ENCODE assay signal across 1 cellular context in the genomic region with DNA sequence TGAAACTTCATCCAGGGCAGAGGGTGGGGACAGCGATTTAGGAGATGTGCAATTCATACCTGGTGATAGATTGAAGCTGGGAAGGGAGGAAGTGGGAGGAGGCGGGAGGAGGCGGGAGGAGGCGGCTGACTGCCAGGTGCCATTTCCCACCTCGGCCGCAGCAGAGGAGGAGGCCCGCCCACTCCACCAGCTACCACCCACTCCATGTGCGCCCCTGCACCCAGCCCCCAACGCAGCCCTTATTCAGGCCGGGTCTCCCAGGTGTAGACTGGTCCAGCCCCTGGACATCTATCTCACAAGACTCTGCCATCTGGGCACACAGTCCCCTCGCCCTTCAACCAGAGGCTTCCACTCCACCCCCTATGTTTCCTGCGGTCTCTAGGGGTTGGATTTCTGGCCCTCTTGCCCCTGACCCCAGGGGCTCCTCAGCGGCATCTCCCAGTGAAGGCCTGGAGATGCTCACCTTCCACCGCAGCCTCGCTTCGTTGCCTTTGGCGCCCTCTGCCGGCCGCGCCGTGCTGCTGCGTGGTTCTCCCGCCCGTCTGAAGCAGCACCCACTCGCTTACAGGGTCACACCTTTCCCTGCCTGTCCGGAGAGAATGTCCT.
A peak's percentile ranks its signal among the peaks of the same experiment; 100 is the strongest.
TF ChIP-seq lines count a peak whose summit lies in the region.

No MANE protein-coding gene starts in this region.

TF ChIP-seq in HepG2, 621 proteins besides CTCF, POLR2A, EP300 and RAD21 (continued from another document and continues in another):
- TF ChIP-seq PAWR (CRISPR knock-in tag; IDR thresholded peaks at IDR 0.05; ENCODE audit: borderline replicate concordance) = no peak
- TF ChIP-seq CBFB (CRISPR knock-in tag; IDR thresholded peaks at IDR 0.05) = no peak
- TF ChIP-seq ZNF343 (CRISPR knock-in tag; IDR thresholded peaks at IDR 0.05) = no peak
- no peak for TF ChIP-seq THAP11 (CRISPR knock-in tag; IDR thresholded peaks at IDR 0.05)
- TF ChIP-seq ELF1 (CRISPR knock-in tag; IDR thresholded peaks at IDR 0.05) = no peak
- peak; percentile 73 for TF ChIP-seq ZNF772 (CRISPR knock-in tag; IDR thresholded peaks at IDR 0.05)
- TF ChIP-seq ZNF121 (CRISPR knock-in tag; IDR thresholded peaks at IDR 0.05) = no peak
- no peak for TF ChIP-seq ZNF430 (CRISPR knock-in tag; IDR thresholded peaks at IDR 0.05)
- no peak for TF ChIP-seq TBX3 (IDR thresholded peaks at IDR 0.05; ENCODE audit: borderline replicate concordance)
- TF ChIP-seq ERF (CRISPR knock-in tag; IDR thresholded peaks at IDR 0.05) = 0 out of 2 replicates have a peak, but pooled peaks have one; percentile 32
- TF ChIP-seq KDM6A (CRISPR knock-in tag; IDR thresholded peaks at IDR 0.05; ENCODE audit: low read depth) = no peak
- TF ChIP-seq ZNF777 (CRISPR knock-in tag; IDR thresholded peaks at IDR 0.05) = peak; percentile 60
- TF ChIP-seq CAMTA2 (CRISPR knock-in tag; IDR thresholded peaks at IDR 0.05; ENCODE audit: borderline replicate concordance) = no peak
- TF ChIP-seq PCBP1 (IDR thresholded peaks at IDR 0.05; ENCODE audit: borderline replicate concordance, low read depth, low read length) = peak; percentile 69; the same call in 1 of the 2 replicates
- no peak for TF ChIP-seq NFYC (CRISPR knock-in tag; IDR thresholded peaks at IDR 0.05)
- TF ChIP-seq, protein P1, sequence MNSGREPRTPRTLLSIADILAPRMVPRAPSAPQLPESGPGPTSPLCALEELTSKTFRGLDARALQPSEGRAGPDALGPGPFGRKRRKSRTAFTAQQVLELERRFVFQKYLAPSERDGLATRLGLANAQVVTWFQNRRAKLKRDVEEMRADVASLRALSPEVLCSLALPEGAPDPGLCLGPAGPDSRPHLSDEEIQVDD (CRISPR knock-in tag; IDR thresholded peaks at IDR 0.05; ENCODE audit: borderline replicate concordance) = no peak
- 0 out of 2 replicates have a peak, but pooled peaks have one; percentile 48 for TF ChIP-seq REL (CRISPR knock-in tag; conservative IDR thresholded peaks at IDR 0.05)
- TF ChIP-seq, protein P2, sequence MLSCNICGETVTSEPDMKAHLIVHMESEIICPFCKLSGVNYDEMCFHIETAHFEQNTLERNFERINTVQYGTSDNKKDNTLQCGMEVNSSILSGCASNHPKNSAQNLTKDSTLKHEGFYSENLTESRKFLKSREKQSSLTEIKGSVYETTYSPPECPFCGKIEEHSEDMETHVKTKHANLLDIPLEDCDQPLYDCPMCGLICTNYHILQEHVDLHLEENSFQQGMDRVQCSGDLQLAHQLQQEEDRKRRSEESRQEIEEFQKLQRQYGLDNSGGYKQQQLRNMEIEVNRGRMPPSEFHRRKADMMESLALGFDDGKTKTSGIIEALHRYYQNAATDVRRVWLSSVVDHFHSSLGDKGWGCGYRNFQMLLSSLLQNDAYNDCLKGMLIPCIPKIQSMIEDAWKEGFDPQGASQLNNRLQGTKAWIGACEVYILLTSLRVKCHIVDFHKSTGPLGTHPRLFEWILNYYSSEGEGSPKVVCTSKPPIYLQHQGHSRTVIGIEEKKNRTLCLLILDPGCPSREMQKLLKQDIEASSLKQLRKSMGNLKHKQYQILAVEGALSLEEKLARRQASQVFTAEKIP (CRISPR knock-in tag; IDR thresholded peaks at IDR 0.05; ENCODE audit: borderline replicate concordance) = no peak
- TF ChIP-seq ZNF589 (CRISPR knock-in tag; conservative IDR thresholded peaks at IDR 0.05) = 0 out of 2 replicates have a peak, but pooled peaks have one; percentile 32
- no peak for TF ChIP-seq ADNP (CRISPR knock-in tag; IDR thresholded peaks at IDR 0.05)
- TF ChIP-seq PRDM4 (CRISPR knock-in tag; IDR thresholded peaks at IDR 0.05; ENCODE audit: borderline replicate concordance) = no peak
- TF ChIP-seq MTA1 (CRISPR knock-in tag; IDR thresholded peaks at IDR 0.05; ENCODE audit: borderline replicate concordance) = no peak
- 0 out of 2 replicates have a peak, but pooled peaks have one; percentile 21 for TF ChIP-seq ZFP41 (CRISPR knock-in tag; IDR thresholded peaks at IDR 0.05; ENCODE audit: borderline replicate concordance)
- TF ChIP-seq ZNF891 (CRISPR knock-in tag; IDR thresholded peaks at IDR 0.05) = no peak
- no peak for TF ChIP-seq DMAP1 (CRISPR knock-in tag; IDR thresholded peaks at IDR 0.05)
- TF ChIP-seq SMARCE1 (IDR thresholded peaks at IDR 0.05; ENCODE audit: borderline replicate concordance) = no peak
- TF ChIP-seq MAFF (IDR thresholded peaks at IDR 0.05; ENCODE audit: low read depth, low read length) = no peak
- TF ChIP-seq ZNF652 (CRISPR knock-in tag; IDR thresholded peaks at IDR 0.05; ENCODE audit: borderline replicate concordance, low read depth) = no peak
- TF ChIP-seq BRCA1 (CRISPR knock-in tag; IDR thresholded peaks at IDR 0.05) = no peak
- 0 out of 2 replicates have a peak, but pooled peaks have one; percentile 4 for TF ChIP-seq SOX5 (CRISPR knock-in tag; IDR thresholded peaks at IDR 0.05; ENCODE audit: borderline replicate concordance)
- TF ChIP-seq MXD4 (CRISPR knock-in tag; IDR thresholded peaks at IDR 0.05) = no peak
- TF ChIP-seq ZNF383 (CRISPR knock-in tag; IDR thresholded peaks at IDR 0.05; ENCODE audit: borderline replicate concordance) = no peak
- no peak for TF ChIP-seq ZSCAN12 (CRISPR knock-in tag; IDR thresholded peaks at IDR 0.05)
- no peak for TF ChIP-seq ZNF674 (CRISPR knock-in tag; IDR thresholded peaks at IDR 0.05; ENCODE audit: low read depth)
- TF ChIP-seq ZNF766 (CRISPR knock-in tag; IDR thresholded peaks at IDR 0.05; ENCODE audit: borderline replicate concordance) = no peak
- TF ChIP-seq ZNF740 (CRISPR knock-in tag; IDR thresholded peaks at IDR 0.05) = no peak
- no peak for TF ChIP-seq U2AF2 (IDR thresholded peaks at IDR 0.05; ENCODE audit: low read depth, low read length)
- TF ChIP-seq FOXP1 (IDR thresholded peaks at IDR 0.05) = no peak
- TF ChIP-seq FOXP1 (CRISPR knock-in tag; IDR thresholded peaks at IDR 0.05) = no peak
- TF ChIP-seq ZNF746 (CRISPR knock-in tag; IDR thresholded peaks at IDR 0.05) = no peak
- TF ChIP-seq ZNF670 (CRISPR knock-in tag; IDR thresholded peaks at IDR 0.05; ENCODE audit: borderline replicate concordance) = no peak
- TF ChIP-seq ZNF878 (CRISPR knock-in tag; IDR thresholded peaks at IDR 0.05) = no peak
- 0 out of 2 replicates have a peak, but pooled peaks have one; percentile 23 for TF ChIP-seq SPEN (CRISPR knock-in tag; IDR thresholded peaks at IDR 0.05; ENCODE audit: low read depth)
- TF ChIP-seq REXO4 (CRISPR knock-in tag; IDR thresholded peaks at IDR 0.05; ENCODE audit: borderline replicate concordance) = no peak
- peak; percentile 42; the same call in 1 of the 2 replicates for TF ChIP-seq AHR (CRISPR knock-in tag; IDR thresholded peaks at IDR 0.05)
- no peak for TF ChIP-seq TARDBP (CRISPR knock-in tag; IDR thresholded peaks at IDR 0.05)
- TF ChIP-seq JUND (CRISPR knock-in tag; IDR thresholded peaks at IDR 0.05) = no peak
- TF ChIP-seq SUZ12 (IDR thresholded peaks at IDR 0.05; ENCODE audit: low read depth, low read length) = no peak
- TF ChIP-seq SOX13 (IDR thresholded peaks at IDR 0.05) = no peak
- no peak for TF ChIP-seq SOX13 (CRISPR knock-in tag; conservative IDR thresholded peaks at IDR 0.05 in 1 of 2, IDR thresholded peaks at IDR 0.05 in 1 of 2)
- no peak for TF ChIP-seq E2F1 (CRISPR knock-in tag; IDR thresholded peaks at IDR 0.05)
- TF ChIP-seq THAP8 (CRISPR knock-in tag; IDR thresholded peaks at IDR 0.05; ENCODE audit: borderline replicate concordance) = no peak
- TF ChIP-seq ZSCAN21 (CRISPR knock-in tag; IDR thresholded peaks at IDR 0.05; ENCODE audit: borderline replicate concordance) = peak; percentile 71; the same call in 1 of the 2 replicates
- TF ChIP-seq ZNF235 (CRISPR knock-in tag; IDR thresholded peaks at IDR 0.05; ENCODE audit: borderline replicate concordance) = no peak
- TF ChIP-seq FOXO1 (CRISPR knock-in tag; IDR thresholded peaks at IDR 0.05) = no peak
- no peak for TF ChIP-seq ZNF816 (CRISPR knock-in tag; IDR thresholded peaks at IDR 0.05; ENCODE audit: borderline replicate concordance)
- no peak for TF ChIP-seq LRRFIP1 (CRISPR knock-in tag; conservative IDR thresholded peaks at IDR 0.05)
- peak; percentile 69; the same call in 1 of the 2 replicates for TF ChIP-seq DNMT1 (CRISPR knock-in tag; IDR thresholded peaks at IDR 0.05)
- no peak for TF ChIP-seq MEF2D (CRISPR knock-in tag; IDR thresholded peaks at IDR 0.05)
- no peak for TF ChIP-seq ZZZ3 (CRISPR knock-in tag; IDR thresholded peaks at IDR 0.05; ENCODE audit: borderline replicate concordance)
- TF ChIP-seq PHF8 (CRISPR knock-in tag; IDR thresholded peaks at IDR 0.05) = no peak
- no peak for TF ChIP-seq ARNT (IDR thresholded peaks at IDR 0.05)
- TF ChIP-seq CBX1 (IDR thresholded peaks at IDR 0.05; ENCODE audit: low read depth) = peak; percentile 37
- TF ChIP-seq, protein P3, sequence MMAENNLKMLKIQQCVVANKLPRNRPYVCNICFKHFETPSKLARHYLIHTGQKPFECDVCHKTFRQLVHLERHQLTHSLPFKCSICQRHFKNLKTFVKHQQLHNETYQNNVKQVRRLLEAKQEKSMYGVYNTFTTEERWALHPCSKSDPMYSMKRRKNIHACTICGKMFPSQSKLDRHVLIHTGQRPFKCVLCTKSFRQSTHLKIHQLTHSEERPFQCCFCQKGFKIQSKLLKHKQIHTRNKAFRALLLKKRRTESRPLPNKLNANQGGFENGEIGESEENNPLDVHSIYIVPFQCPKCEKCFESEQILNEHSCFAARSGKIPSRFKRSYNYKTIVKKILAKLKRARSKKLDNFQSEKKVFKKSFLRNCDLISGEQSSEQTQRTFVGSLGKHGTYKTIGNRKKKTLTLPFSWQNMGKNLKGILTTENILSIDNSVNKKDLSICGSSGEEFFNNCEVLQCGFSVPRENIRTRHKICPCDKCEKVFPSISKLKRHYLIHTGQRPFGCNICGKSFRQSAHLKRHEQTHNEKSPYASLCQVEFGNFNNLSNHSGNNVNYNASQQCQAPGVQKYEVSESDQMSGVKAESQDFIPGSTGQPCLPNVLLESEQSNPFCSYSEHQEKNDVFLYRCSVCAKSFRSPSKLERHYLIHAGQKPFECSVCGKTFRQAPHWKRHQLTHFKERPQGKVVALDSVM (CRISPR knock-in tag; IDR thresholded peaks at IDR 0.05) = no peak
- TF ChIP-seq KDM1A (CRISPR knock-in tag; IDR thresholded peaks at IDR 0.05) = no peak
- 0 out of 2 replicates have a peak, but pooled peaks have one; percentile 38 for TF ChIP-seq CHCHD3 (CRISPR knock-in tag; IDR thresholded peaks at IDR 0.05)
- no peak for TF ChIP-seq ZNF629 (CRISPR knock-in tag; conservative IDR thresholded peaks at IDR 0.05)
- TF ChIP-seq ZNF616 (CRISPR knock-in tag; IDR thresholded peaks at IDR 0.05; ENCODE audit: low read depth) = no peak
- TF ChIP-seq CC2D1A (CRISPR knock-in tag; IDR thresholded peaks at IDR 0.05) = no peak
- 0 out of 2 replicates have a peak, but pooled peaks have one; percentile 56 for TF ChIP-seq HES4 (CRISPR knock-in tag; IDR thresholded peaks at IDR 0.05; ENCODE audit: borderline replicate concordance)
